Comparison of ENCODE assay signal across 14 cellular contexts in the genomic region with DNA sequence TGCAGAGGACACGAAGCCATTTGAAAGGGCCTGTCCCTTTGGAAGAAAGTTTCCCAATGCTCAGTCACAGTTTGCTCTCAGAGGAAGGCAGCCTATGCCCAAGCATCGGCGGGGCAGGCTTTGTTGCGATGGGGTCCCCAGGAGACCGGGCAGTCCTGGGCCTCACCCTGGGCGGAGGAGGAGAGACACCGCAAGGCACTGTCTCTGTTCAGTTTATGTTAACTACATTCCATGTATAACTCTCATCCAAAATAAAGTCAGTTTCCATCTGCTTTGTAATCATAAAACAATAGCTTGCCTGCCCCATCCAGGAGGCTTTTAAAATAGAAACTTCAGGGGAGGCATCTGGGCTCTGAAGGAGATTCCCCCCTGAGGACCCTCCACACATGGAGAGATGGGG.
DNase-seq lines count a peak whose midpoint lies in the region; TF ChIP-seq lines count a peak whose summit lies in the region.
"Had no signal": no experiment of that assay in that cellular context is flagged by ENCODE, and none has a peak within 500 bp of the region (broad histone marks: within the 10 kb centered on the region; RNA-seq: fewer than 3 reads in every experiment).

No MANE protein-coding gene starts in this region.

- TF ChIP-seq EP300 in esophagus muscularis mucosa (IDR thresholded peaks at IDR 0.05), result no peak

- intact Hi-C loops in CD14-positive monocyte (cut with micrococcal nuclease), result no loop called here
- intact Hi-C loops in esophagus muscularis mucosa (cut with DNase I), result no loop called here

- TF ChIP-seq CTCF in CD14-positive monocyte (IDR thresholded peaks at IDR 0.05) (no peak), esophagus muscularis mucosa (IDR thresholded peaks at IDR 0.05) (no peak)

- H3K4me3 ChIP-seq in SJSA1 (no peak overlapping the region), esophagus muscularis mucosa (no peak overlapping the region), skin epidermis (no peak overlapping the region)

- no peak for DNase-seq in CD14-positive monocyte (ENCODE audit: low spot score)
- peak; percentile 88 to 90 for DNase-seq in SJSA1 (ENCODE audit: low read depth in 1 of 2, low spot score in 2 of 2)
- no peak for DNase-seq in esophagus muscularis mucosa (ENCODE audit: extremely low spot score)
- no peak for DNase-seq in SKM-1 (lab: John Stamatoyannopoulos, UW; ENCODE audit: unreplicated experiment)
- DNase-seq in HK-2 (ENCODE audit: unreplicated experiment), result no peak
- DNase-seq in DMS153 (lab: John Stamatoyannopoulos, UW), result no peak
- DNase-seq: amniotic stem cell, BE2C, NCI-H1092, substantia nigra had no signal

- H3K9me3 ChIP-seq in SJSA1 (replicated peaks), result no peaks in the 10 kb centered on the region
- H3K9me3 ChIP-seq in esophagus muscularis mucosa, result no peaks in the 10 kb centered on the region
- H3K9me3 ChIP-seq: BE2C had no signal

- H3K27ac ChIP-seq in SJSA1 (peak overlapping the region; percentile 94), esophagus muscularis mucosa (replicated peaks in 1 of 4) (peak overlapping the region; percentile 75 to 85 (median 78)), skin epidermis (peak overlapping the region in 11 of 21 experiments; percentile 5 to 82 (median 63))

- no peak for TF ChIP-seq POLR2A in esophagus muscularis mucosa (IDR thresholded peaks at IDR 0.05; ENCODE audit: low read depth)

- peaks cover 0 to 3% (median 0%) of the 10 kb centered on the region in 7 donors for H3K9me3 Mint-ChIP-seq in CD14-positive monocyte
- H3K9me3 Mint-ChIP-seq: activated T-cell treated with anti-CD3 and anti-CD28 coated beads, Interleukin-2, amount 50 U/mL, for 4 hours; central memory CD8-positive, alpha-beta T cell; neural crest cell had no signal

- H3K4me3 Mint-ChIP-seq in CD14-positive monocyte, result peak overlapping the region in 1 of 2 donors; percentile 12
- H3K4me3 Mint-ChIP-seq: activated T-cell treated with anti-CD3 and anti-CD28 coated beads, Interleukin-2, amount 50 U/mL, for 4 hours; central memory CD8-positive, alpha-beta T cell; neural crest cell had no signal

- no peaks in the 10 kb centered on the region for H3K27me3 ChIP-seq in SJSA1 (replicated peaks)
- no peaks in the 10 kb centered on the region for H3K27me3 ChIP-seq in esophagus muscularis mucosa
- H3K27me3 ChIP-seq: BE2C had no signal

- H3K27me3 Mint-ChIP-seq in CD14-positive monocyte (ENCODE audit: low read depth in 3 of 3), result peaks cover 2% of the 10 kb centered on the region in 3 donors
- H3K27me3 Mint-ChIP-seq: central memory CD8-positive, alpha-beta T cell had no signal

- H3K4me1 ChIP-seq in SJSA1 (replicated peaks) (peaks cover 65% of the 10 kb centered on the region), esophagus muscularis mucosa (peaks cover 30 to 71% (median 67%) of the 10 kb centered on the region in 4 donors)
- H3K4me1 ChIP-seq: BE2C had no signal

- H3K36me3 ChIP-seq in SJSA1, result peaks cover 11% of the 10 kb centered on the region
- peaks cover 0 to 13% (median 8%) of the 10 kb centered on the region in 4 donors for H3K36me3 ChIP-seq in esophagus muscularis mucosa
- H3K36me3 ChIP-seq: BE2C had no signal

- 40% methylated on average over 6 of the region's 7 CpGs for WGBS in esophagus muscularis mucosa

- peak overlapping the region in 6 of 7 donors; percentile 43 to 94 (median 86) for H3K27ac Mint-ChIP-seq in CD14-positive monocyte

- peaks cover 52% of the 10 kb centered on the region for H3K4me1 Mint-ChIP-seq in CD14-positive monocyte

- H3K36me3 Mint-ChIP-seq in CD14-positive monocyte, result peaks cover 6 to 8% of the 10 kb centered on the region in 2 donors

Comparison
In these comparisons a context has a peak if more than half of its experiments do, and no peak if none do; other contexts are left out.
1. DNase-seq: peak in SJSA1 (2 of 2); none in CD14-positive monocyte (single experiment), esophagus muscularis mucosa (single experiment), SKM-1 (single experiment), HK-2 (single experiment) and DMS153 (single experiment).
2. Peak in every context shown above with its lines, with median percentiles within 50 percentile points of each other: H3K27ac ChIP-seq.